ENCODE assay signal across 12 cellular contexts in genomic region chr16:11499295-11500089, GRCh38.
DNase-seq lines count a peak whose midpoint lies in the region; ATAC-seq lines count a peak whose summit lies in the region.
"Had no signal": no experiment of that assay in that cellular context is flagged by ENCODE, and none has a peak within 500 bp of the region (broad histone marks: within the 10 kb centered on the region; RNA-seq: fewer than 3 reads in every experiment).

No MANE protein-coding gene starts in this region.

- H3K9me3 ChIP-seq in T-helper 17 cell (ENCODE audit: control insufficient read depth, low read length, poor library complexity, severe bottlenecking) = no peaks in the 10 kb centered on the region

- H3K4me3 Mint-ChIP-seq in stimulated activated naive CD8-positive, alpha-beta T cell treated with anti-CD3 and anti-CD28 coated beads, Interleukin-15, amount 100 ng/mL, for 72 hours = no peak overlapping the region
- H3K4me3 Mint-ChIP-seq in T-helper 17 cell = no peak overlapping the region

- H3K36me3 Mint-ChIP-seq in T-helper 17 cell (ENCODE audit: low read depth) = no peaks in the 10 kb centered on the region

- H3K27me3 Mint-ChIP-seq in stimulated activated naive CD8-positive, alpha-beta T cell treated with anti-CD3 and anti-CD28 coated beads, Interleukin-15, amount 100 ng/mL, for 72 hours = no peaks in the 10 kb centered on the region
- H3K27me3 Mint-ChIP-seq in T-helper 17 cell = no peaks in the 10 kb centered on the region

- H3K4me1 Mint-ChIP-seq in stimulated activated naive CD8-positive, alpha-beta T cell treated with anti-CD3 and anti-CD28 coated beads, Interleukin-15, amount 100 ng/mL, for 72 hours = peaks cover 33% of the 10 kb centered on the region
- peaks cover 11% of the 10 kb centered on the region for H3K4me1 Mint-ChIP-seq in T-helper 17 cell

- no peaks in the 10 kb centered on the region for H3K9me3 Mint-ChIP-seq in stimulated activated naive CD8-positive, alpha-beta T cell treated with anti-CD3 and anti-CD28 coated beads, Interleukin-15, amount 100 ng/mL, for 72 hours
- H3K9me3 Mint-ChIP-seq: H9 had no signal

- no peak overlapping the region for H3K27ac Mint-ChIP-seq in stimulated activated naive CD8-positive, alpha-beta T cell treated with anti-CD3 and anti-CD28 coated beads, Interleukin-15, amount 100 ng/mL, for 72 hours
- peak overlapping the region; percentile 14 for H3K27ac Mint-ChIP-seq in T-helper 17 cell
- H3K27ac Mint-ChIP-seq: H9 had no signal

- DNase-seq in stimulated activated naive CD8-positive, alpha-beta T cell treated with anti-CD3 and anti-CD28 coated beads, Interleukin-15, amount 100 ng/mL, for 72 hours = no peak
- DNase-seq in stimulated activated naive CD8-positive, alpha-beta T cell treated with anti-CD3 and anti-CD28 coated beads, Interleukin-15, Interleukin-2, amounts not matched to agents 100 U/mL and 50 U/mL, for 24 hours = no peak
- no peak for DNase-seq in T-helper 17 cell
- peak; percentile 64 for DNase-seq in islet precursor cell
- DNase-seq in AG20443 (ENCODE audit: low spot score) = no peak
- no peak for DNase-seq in NCI-H2107 treated with DMSO at 0.1 percent for 48 hours (lab: John Stamatoyannopoulos, UW; ENCODE audit: unreplicated experiment)
- DNase-seq in NCI-H1694 (lab: John Stamatoyannopoulos, UW) = no peak
- DNase-seq: activated T-cell treated with anti-CD3 and anti-CD28 coated beads, Interleukin-2, amount 50 U/mL, for 1 hour; DND-41; H9; SW 1271 had no signal

- ATAC-seq in stimulated activated naive CD8-positive, alpha-beta T cell treated with anti-CD3 and anti-CD28 coated beads, Interleukin-15, amount 100 ng/mL, for 72 hours = peak; percentile 24
- ATAC-seq in stimulated activated naive CD8-positive, alpha-beta T cell treated with anti-CD3 and anti-CD28 coated beads, Interleukin-15, Interleukin-2, amounts not matched to agents 100 U/mL and 50 U/mL, for 24 hours = no peak
- ATAC-seq in T-helper 17 cell = no peak
- no peak for ATAC-seq in HG02884 (IDR thresholded peaks at IDR 0.05; ENCODE audit: unreplicated experiment)
